Comparison of ENCODE assay signal across 5 cellular contexts in genomic region chr7:45813771-45814170, GRCh38. TPM values are rescaled to one million over a fixed set of nuclear protein-coding genes. Genes with fewer than 3 reads are reported as not detected.
"Had no signal": no experiment of that assay in that cellular context is flagged by ENCODE, and none has a peak within 500 bp of the region (broad histone marks: within the 10 kb centered on the region; RNA-seq: fewer than 3 reads in every experiment).

No MANE protein-coding gene starts in this region.

RNA-seq across cellular contexts. Expression of gene CCDC201, which starts 59.1 kb away (rescaled TPM):
- total RNA-seq: HT-29, HT1080, IMR-90, K562 had no signal
- polyA plus RNA-seq: IgD-negative memory B cell, IMR-90, K562 had no signal
